14 cellular contexts compared by ENCODE assay signal in the genomic region with DNA sequence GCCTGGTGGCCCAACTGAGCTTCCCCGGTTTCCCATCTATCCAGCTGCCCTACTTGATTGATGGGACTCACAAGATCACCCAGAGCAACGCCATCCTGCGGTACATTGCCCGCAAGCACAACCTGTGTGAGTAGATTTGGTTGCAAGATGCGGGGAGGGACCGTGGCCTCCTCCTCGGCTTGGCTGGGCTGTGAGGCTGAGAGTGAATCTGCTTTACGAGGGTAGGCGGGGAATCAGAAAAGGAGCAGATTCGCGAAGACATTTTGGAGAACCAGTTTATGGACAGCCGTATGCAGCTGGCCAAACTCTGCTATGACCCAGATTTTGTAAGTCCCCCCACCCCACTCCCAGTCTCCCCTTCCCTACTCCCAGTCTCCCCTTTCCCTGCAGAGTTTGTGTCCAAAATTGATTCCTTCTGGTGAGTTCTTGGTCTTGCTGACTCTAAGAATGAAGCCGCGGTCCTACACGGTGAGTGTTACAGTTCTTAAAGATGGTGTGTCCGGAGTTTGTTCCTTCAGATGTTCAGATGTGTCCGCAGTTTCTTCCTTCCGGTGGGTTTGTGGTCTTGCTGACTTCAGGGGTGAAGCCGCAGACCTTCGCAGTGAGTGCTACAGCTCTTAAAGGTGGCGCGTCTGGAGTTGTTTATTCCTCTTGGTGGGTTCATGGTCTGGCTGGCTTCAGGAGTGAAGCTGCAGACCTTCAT. TPM values are rescaled to one million over a fixed set of nuclear protein-coding genes. Genes with fewer than 3 reads are reported as not detected.
DNase-seq lines count a peak whose midpoint lies in the region; ATAC-seq, FAIRE-seq and TF ChIP-seq lines count a peak whose summit lies in the region.
"Had no signal": no experiment of that assay in that cellular context is flagged by ENCODE, and none has a peak within 500 bp of the region (broad histone marks: within the 10 kb centered on the region; RNA-seq: fewer than 3 reads in every experiment).

No MANE protein-coding gene starts in this region.

- no peak for TF ChIP-seq POLR2A in K562 (conservative IDR thresholded peaks at IDR 0.05)

- H3K4me1 Mint-ChIP-seq in osteocyte (ENCODE audit: unreplicated experiment) = peaks cover 16% of the 10 kb centered on the region

- in situ Hi-C loops in K562 (cut with MboI) = no loop called here

- intact Hi-C loops in K562 (cut with micrococcal nuclease) = no loop called here

- no peak overlapping the region for H2AFZ ChIP-seq in K562 (ENCODE audit: low read depth, low read length)

- H3K27me3 Mint-ChIP-seq in osteocyte (ENCODE audit: unreplicated experiment) = no peaks in the 10 kb centered on the region

- H3K4me3 Mint-ChIP-seq in osteocyte (ENCODE audit: unreplicated experiment) = peak overlapping the region; percentile 22

- peaks cover 4 to 15% of the 10 kb centered on the region in 2 experiments; a peak in 4 of 5 replicates for H3K4me1 ChIP-seq in K562 (replicated peaks in 1 of 2; ENCODE audit: control insufficient read depth in 2 of 2, insufficient read depth in 2 of 2, low read length in 2 of 2)
- H3K4me1 ChIP-seq: Caco-2 had no signal

- peak; percentile 0 for DNase-seq in EL
- peak; percentile 93 for DNase-seq in KG1 (lab: John Stamatoyannopoulos, UW)
- DNase-seq in K562 (ENCODE audit: extremely low read depth in 1 of 4, low spot score in 3 of 4) = peak in 3 of 4 experiments; percentile 2 to 3 (median 3)
- DNase-seq in osteocyte (ENCODE audit: extremely low spot score, unreplicated experiment) = no peak
- DNase-seq in activated effector memory CD4-positive, alpha-beta T cell treated with anti-CD3 and anti-CD28 coated beads, Interleukin-2, amount 50 U/mL, for 16 hours = no peak
- DNase-seq: activated CD4-positive, alpha-beta T cell treated with anti-CD3 and anti-CD28 coated beads for 48 hours; Caco-2; mammary epithelial cell; NCI-H1694 treated with DMSO at 0.1 percent for 48 hours had no signal

- no peaks in the 10 kb centered on the region for H3K9me3 ChIP-seq in K562 (replicated peaks; ENCODE audit: control insufficient read depth, insufficient read depth, low read depth, low read length)
- H3K9me3 ChIP-seq: Caco-2, SJCRH30 had no signal

- H3K27ac ChIP-seq in K562 (ENCODE audit: extremely low read depth, low read depth, low read length) = no peak overlapping the region
- H3K27ac ChIP-seq: SJCRH30 had no signal

- no peaks in the 10 kb centered on the region for H3K9me3 Mint-ChIP-seq in osteocyte (ENCODE audit: unreplicated experiment)

- FAIRE-seq in K562 (lab: Jason Lieb, UNC) = no peak

- 85% methylated on average over 22 of the region's 22 CpGs for WGBS in K562 (ENCODE audit: insufficient coverage, low coverage, missing lambda C conversion rate)

- no peak overlapping the region for H3K27ac Mint-ChIP-seq in osteocyte (ENCODE audit: unreplicated experiment)

- H3K4me3 ChIP-seq in K562 = no peak overlapping the region
- H3K4me3 ChIP-seq: SJCRH30 had no signal

- TF ChIP-seq CTCF in K562 (IDR thresholded peaks at IDR 0.05 in 2 of 3, conservative IDR thresholded peaks at IDR 0.05 in 1 of 3; ENCODE audit: insufficient read depth in 2 of 3, low read depth in 1 of 3, low read length in 3 of 3) = no peak
- TF ChIP-seq CTCF in osteocyte (IDR thresholded peaks at IDR 0.05) = no peak

- H3K9ac ChIP-seq in K562 (ENCODE audit: insufficient read depth in 1 of 2, low read depth in 2 of 2, low read length in 2 of 2) = no peak overlapping the region

- no peaks in the 10 kb centered on the region; a peak in 1 of 5 replicates for H3K27me3 ChIP-seq in K562 (ENCODE audit: control insufficient read depth in 2 of 2, insufficient read depth in 2 of 2, low read length in 2 of 2)
- H3K27me3 ChIP-seq: SJCRH30 had no signal

- H3K4me2 ChIP-seq in K562 (ENCODE audit: insufficient read depth, low read length) = no peak overlapping the region

- no peak for TF ChIP-seq EP300 in K562 (IDR thresholded peaks at IDR 0.05; ENCODE audit: low read length)

- POLR2A ChIA-PET in K562 (lab: Yijun Ruan, JAX) = interaction anchor here (1.1 to 1.9 kb wide), 2 partner anchors 11 to 48 kb away, joined by 3 to 6 read pairs; no protein-coding TSS in a partner anchor

- no peaks in the 10 kb centered on the region for H4K20me1 ChIP-seq in K562 (replicated peaks; ENCODE audit: control insufficient read depth, insufficient read depth, low read length)

- no peak for ATAC-seq in K562
- no peak for ATAC-seq in GM21447 (IDR thresholded peaks at IDR 0.05; ENCODE audit: unreplicated experiment)
- no peak for ATAC-seq in GM21381 (IDR thresholded peaks at IDR 0.05; ENCODE audit: unreplicated experiment)
- ATAC-seq: HCT116 had no signal

- no peaks in the 10 kb centered on the region for H3K36me3 ChIP-seq in K562 (ENCODE audit: control insufficient read depth, insufficient read depth, low read length)
- H3K36me3 ChIP-seq: SJCRH30 had no signal

- BruUV-seq in K562 (replicated peaks; lab: Mats Ljungman, UMichigan) = no TSS peak

- TF ChIP-seq RAD21 in K562 (CRISPR knock-in tag; conservative IDR thresholded peaks at IDR 0.05 in 1 of 2, IDR thresholded peaks at IDR 0.05 in 1 of 2) = no peak

- peaks cover 4% of the 10 kb centered on the region for H3K36me3 Mint-ChIP-seq in osteocyte (ENCODE audit: unreplicated experiment)

- no peaks in the 10 kb centered on the region for H3K9me1 ChIP-seq in K562 (ENCODE audit: control insufficient read depth, insufficient read depth, low read length)

- CTCF ChIA-PET in K562 (lab: Yijun Ruan, JAX; ENCODE audit: low intra/inter-chr PET ratio) = no interaction called here

- H3K79me2 ChIP-seq in K562 (ENCODE audit: control insufficient read depth, insufficient read depth, low read length) = no peaks in the 10 kb centered on the region

RNA-seq across cellular contexts. Expression of gene GSTM2, which starts 1.5 kb away (rescaled TPM):
- total RNA-seq in K562 (2011; cell fraction: chromatin; rRNA removed; ENCODE audit: low replicate concordance) = 18.6 and 26.2 TPM in 2 replicates
- 12.3 and 13.0 TPM in 2 replicates for total RNA-seq in K562 (2011; cell fraction: nucleolus; rRNA removed)
- 16.2 and 17.0 TPM in 2 replicates for total RNA-seq in K562 (2011; cell fraction: nucleoplasm; rRNA removed)
- 1.6 TPM in 2 replicates for total RNA-seq in K562 (2014; rRNA removed)
- 2.5 and 2.6 TPM in 2 replicates for total RNA-seq in K562 (2014; rRNA removed; fragmentation: Illumina TruSeq; extraction: Trizol)
- 4.2 TPM in 2 replicates for total RNA-seq in K562 (2015; rRNA removed; fragmentation: Illumina TruSeq; extraction: Trizol)
- total RNA-seq in K562 (2021) = 6.4 and 6.8 TPM in 2 replicates
- 5.4 and 11.9 TPM in 2 replicates for polyA plus RNA-seq in K562 (2011; rRNA removed)
- 7.2 and 11.1 TPM in 2 replicates for polyA plus RNA-seq in K562 (2011; cell fraction: cytosol; rRNA removed)
- 53.6 and 78.5 TPM in 2 replicates for polyA plus RNA-seq in K562 (2011; cell fraction: nucleus; rRNA removed)
- polyA plus RNA-seq in K562 (2012) = 12.4 and 26.5 TPM in 2 replicates
- 8.6 and 10.9 TPM in 2 replicates for polyA plus RNA-seq in K562 (2014; fragmentation: Illumina TruSeq; extraction: Trizol)
- polyA plus RNA-seq in K562 (2014; fragmentation: Nextera tagmentation; extraction: Ambion mirVana) = 10 to 100 TPM; 12.4 to 15.1 TPM
- polyA plus RNA-seq in K562 (2014; rRNA removed) = 7.6 and 7.7 TPM in 2 replicates
- 4.1 and 4.3 TPM in 2 replicates for polyA minus RNA-seq in K562 (2011; rRNA and poly(A)+ RNA removed)
- polyA minus RNA-seq in K562 (2011; cell fraction: cytosol; rRNA and poly(A)+ RNA removed) = 0.95 and 2.5 TPM in 2 replicates
- polyA minus RNA-seq in K562 (2011; cell fraction: nucleus; rRNA and poly(A)+ RNA removed) = 5.1 and 10.0 TPM in 2 replicates
- total RNA-seq in osteocyte = 38.6 and 39.0 TPM in 2 replicates

RNA-seq across cellular contexts. Expression of gene GSTM4, which starts 13.5 kb away (rescaled TPM):
- total RNA-seq in K562 (2011; cell fraction: chromatin; rRNA removed; ENCODE audit: low replicate concordance) = 32.6 and 57.2 TPM in 2 replicates
- total RNA-seq in K562 (2011; cell fraction: nucleolus; rRNA removed) = 42.2 and 42.5 TPM in 2 replicates
- total RNA-seq in K562 (2011; cell fraction: nucleoplasm; rRNA removed) = 35.5 and 39.5 TPM in 2 replicates
- 18.8 and 26.8 TPM in 2 replicates for total RNA-seq in K562 (2014; rRNA removed)
- total RNA-seq in K562 (2014; rRNA removed; fragmentation: Illumina TruSeq; extraction: Trizol) = 21.0 and 22.2 TPM in 2 replicates
- 25.0 and 29.7 TPM in 2 replicates for total RNA-seq in K562 (2015; rRNA removed; fragmentation: Illumina TruSeq; extraction: Trizol)
- total RNA-seq in K562 (2021) = 38.8 and 41.0 TPM in 2 replicates
- polyA plus RNA-seq in K562 (2011; rRNA removed) = 45.0 and 57.0 TPM in 2 replicates
- polyA plus RNA-seq in K562 (2011; cell fraction: cytosol; rRNA removed) = 55.3 and 58.1 TPM in 2 replicates
- 108 and 111 TPM in 2 replicates for polyA plus RNA-seq in K562 (2011; cell fraction: nucleus; rRNA removed)
- polyA plus RNA-seq in K562 (2012) = 44.6 and 53.5 TPM in 2 replicates
- polyA plus RNA-seq in K562 (2014; fragmentation: Illumina TruSeq; extraction: Trizol) = 53.4 and 56.1 TPM in 2 replicates
- polyA plus RNA-seq in K562 (2014; fragmentation: Nextera tagmentation; extraction: Ambion mirVana) = 10 to 100 TPM; 30.5 to 39.2 TPM
- 38.4 and 46.2 TPM in 2 replicates for polyA plus RNA-seq in K562 (2014; rRNA removed)
- polyA minus RNA-seq in K562 (2011; rRNA and poly(A)+ RNA removed) = 26.7 and 29.8 TPM in 2 replicates
- 19.7 and 21.8 TPM in 2 replicates for polyA minus RNA-seq in K562 (2011; cell fraction: cytosol; rRNA and poly(A)+ RNA removed)
- 24.2 and 40.5 TPM in 2 replicates for polyA minus RNA-seq in K562 (2011; cell fraction: nucleus; rRNA and poly(A)+ RNA removed)
- total RNA-seq in osteocyte = 24.3 and 25.1 TPM in 2 replicates

RNA-seq across cellular contexts. Expression of gene GSTM1, which starts 18.2 kb away (rescaled TPM):
- 0.65 and 0.70 TPM in 2 replicates for total RNA-seq in K562 (2011; cell fraction: chromatin; rRNA removed; ENCODE audit: low replicate concordance)
- total RNA-seq in K562 (2011; cell fraction: nucleolus; rRNA removed) = not detected in 2 replicates
- not detected in 2 replicates for total RNA-seq in K562 (2011; cell fraction: nucleoplasm; rRNA removed)
- total RNA-seq in K562 (2014; rRNA removed) (not detected in 2 replicates), K562 (2014; rRNA removed; fragmentation: Illumina TruSeq; extraction: Trizol) (not detected in 2 replicates), K562 (2015; rRNA removed; fragmentation: Illumina TruSeq; extraction: Trizol) (not detected in 2 replicates), K562 (2021) (not detected in 2 replicates), osteocyte (6.4 and 7.8 TPM in 2 replicates)
- polyA plus RNA-seq in K562 (2011; rRNA removed) (0.14 TPM in 1 of 2 replicates, not detected in the other), K562 (2014; fragmentation: Illumina TruSeq; extraction: Trizol) (not detected in 2 replicates), K562 (2014; fragmentation: Nextera tagmentation; extraction: Ambion mirVana) (not detected), K562 (2014; rRNA removed) (not detected in 2 replicates)
- 0.21 and 0.29 TPM in 2 replicates for polyA plus RNA-seq in K562 (2011; cell fraction: cytosol; rRNA removed)
- 0.59 and 1.3 TPM in 2 replicates for polyA plus RNA-seq in K562 (2011; cell fraction: nucleus; rRNA removed)
- polyA plus RNA-seq in K562 (2012) = 0.07 and 0.40 TPM in 2 replicates
- 0.18 and 0.28 TPM in 2 replicates for polyA minus RNA-seq in K562 (2011; rRNA and poly(A)+ RNA removed)
- polyA minus RNA-seq in K562 (2011; cell fraction: cytosol; rRNA and poly(A)+ RNA removed) = not detected in 2 replicates
- not detected in 2 replicates for polyA minus RNA-seq in K562 (2011; cell fraction: nucleus; rRNA and poly(A)+ RNA removed)
- total RNA-seq: Caco-2, SJCRH30 had no signal
- polyA plus RNA-seq: mammary epithelial cell had no signal

RNA-seq across cellular contexts. Expression of gene GSTM5, which starts 42.7 kb away (rescaled TPM):
- 0.16 TPM in 1 of 2 replicates, not detected in the other for total RNA-seq in K562 (2011; cell fraction: chromatin; rRNA removed; ENCODE audit: low replicate concordance)
- total RNA-seq in K562 (2011; cell fraction: nucleolus; rRNA removed) = 0.17 TPM in 1 of 2 replicates, not detected in the other
- total RNA-seq in K562 (2011; cell fraction: nucleoplasm; rRNA removed) = 0.15 and 0.23 TPM in 2 replicates
- total RNA-seq in K562 (2014; rRNA removed) (not detected in 2 replicates), K562 (2014; rRNA removed; fragmentation: Illumina TruSeq; extraction: Trizol) (not detected in 2 replicates), K562 (2015; rRNA removed; fragmentation: Illumina TruSeq; extraction: Trizol) (not detected in 2 replicates), K562 (2021) (not detected in 2 replicates), osteocyte (not detected in 2 replicates)
- polyA plus RNA-seq in K562 (2011; rRNA removed) (not detected in 2 replicates), K562 (2014; fragmentation: Illumina TruSeq; extraction: Trizol) (not detected in 2 replicates), K562 (2014; fragmentation: Nextera tagmentation; extraction: Ambion mirVana) (not detected), K562 (2014; rRNA removed) (not detected in 2 replicates)
- polyA plus RNA-seq in K562 (2011; cell fraction: cytosol; rRNA removed) = not detected in 2 replicates
- polyA plus RNA-seq in K562 (2011; cell fraction: nucleus; rRNA removed) = 0.15 TPM in 1 of 2 replicates, not detected in the other
- polyA plus RNA-seq in K562 (2012) = not detected in 2 replicates
- polyA minus RNA-seq in K562 (2011; rRNA and poly(A)+ RNA removed) = not detected in 2 replicates
- not detected in 2 replicates for polyA minus RNA-seq in K562 (2011; cell fraction: cytosol; rRNA and poly(A)+ RNA removed)
- under 0.01 and 0.11 TPM in 2 replicates for polyA minus RNA-seq in K562 (2011; cell fraction: nucleus; rRNA and poly(A)+ RNA removed)
- total RNA-seq: mammary epithelial cell, renal cortical epithelial cell had no signal
- polyA plus RNA-seq: mammary epithelial cell had no signal

RNA-seq across cellular contexts. Expression of gene AMPD2, which starts 49.8 kb away (rescaled TPM):
- total RNA-seq in K562 (2011; cell fraction: chromatin; rRNA removed; ENCODE audit: low replicate concordance) = 140 and 447 TPM in 2 replicates
- 236 and 252 TPM in 2 replicates for total RNA-seq in K562 (2011; cell fraction: nucleolus; rRNA removed)
- 132 and 154 TPM in 2 replicates for total RNA-seq in K562 (2011; cell fraction: nucleoplasm; rRNA removed)
- 51.0 and 57.1 TPM in 2 replicates for total RNA-seq in K562 (2014; rRNA removed)
- total RNA-seq in K562 (2014; rRNA removed; fragmentation: Illumina TruSeq; extraction: Trizol) = 11.5 and 17.8 TPM in 2 replicates
- 27.1 and 28.4 TPM in 2 replicates for total RNA-seq in K562 (2015; rRNA removed; fragmentation: Illumina TruSeq; extraction: Trizol)
- total RNA-seq in K562 (2021) = 74.1 and 77.7 TPM in 2 replicates
- 28.2 and 67.7 TPM in 2 replicates for polyA plus RNA-seq in K562 (2011; rRNA removed)
- polyA plus RNA-seq in K562 (2011; cell fraction: cytosol; rRNA removed) = 33.1 and 34.0 TPM in 2 replicates
- 436 and 581 TPM in 2 replicates for polyA plus RNA-seq in K562 (2011; cell fraction: nucleus; rRNA removed)
- polyA plus RNA-seq in K562 (2012) = 54.7 and 59.0 TPM in 2 replicates
- 48.2 and 51.1 TPM in 2 replicates for polyA plus RNA-seq in K562 (2014; fragmentation: Illumina TruSeq; extraction: Trizol)
- polyA plus RNA-seq in K562 (2014; fragmentation: Nextera tagmentation; extraction: Ambion mirVana) = 1 to 10 TPM; 2.0 to 4.0 TPM
- 43.8 and 55.6 TPM in 2 replicates for polyA plus RNA-seq in K562 (2014; rRNA removed)
- 21.0 and 24.7 TPM in 2 replicates for polyA minus RNA-seq in K562 (2011; rRNA and poly(A)+ RNA removed)
- polyA minus RNA-seq in K562 (2011; cell fraction: cytosol; rRNA and poly(A)+ RNA removed) = 32.1 and 40.5 TPM in 2 replicates
- 99.8 and 119 TPM in 2 replicates for polyA minus RNA-seq in K562 (2011; cell fraction: nucleus; rRNA and poly(A)+ RNA removed)
- total RNA-seq in osteocyte = 59.4 and 64.0 TPM in 2 replicates

Comparison
In these comparisons a context has a peak if more than half of its experiments do, and no peak if none do; other contexts are left out.
1. DNase-seq: peak in EL (single experiment), KG1 (single experiment) and K562 (3 of 4); none in osteocyte (single experiment) and activated effector memory CD4-positive, alpha-beta T cell treated with anti-CD3 and anti-CD28 coated beads, Interleukin-2, amount 50 U/mL, for 16 hours (single experiment).